ENCODE assay signal across 24 cellular contexts in genomic region chr1:8263806-8264205, GRCh38. TPM values are rescaled to one million over a fixed set of nuclear protein-coding genes. Genes with fewer than 3 reads are reported as not detected.
"Had no signal": no experiment of that assay in that cellular context is flagged by ENCODE, and none has a peak within 500 bp of the region (broad histone marks: within the 10 kb centered on the region; RNA-seq: fewer than 3 reads in every experiment).

No MANE protein-coding gene starts in this region.

- H3K27ac ChIP-seq: brain microvascular endothelial cell, cardiac muscle cell had no signal

- H3K27me3 Mint-ChIP-seq: activated naive CD8-positive, alpha-beta T cell had no signal

- DNase-seq: activated CD4-positive, alpha-beta memory T cell treated with anti-CD3 and anti-CD28 coated beads, Interleukin-2, amount 10 ng/mL, durations not matched to agents 7 days and 5 days; activated CD4-positive, alpha-beta T cell treated with anti-CD3 and anti-CD28 coated beads for 36 hours; activated CD4-positive, alpha-beta T cell treated with anti-CD3 and anti-CD28 coated beads, Interleukin-2, amount 50 U/mL, for 1 hour; activated CD4-positive, CD25-positive, alpha-beta regulatory T cell; activated gamma-delta T cell; activated naive CD4-positive, alpha-beta T cell treated with anti-CD3 and anti-CD28 coated beads for 36 hours; activated T-cell treated with anti-CD3 and anti-CD28 coated beads for 4 hours; activated T-cell treated with anti-CD3 and anti-CD28 coated beads, Interleukin-2, amount 50 U/mL, for 48 hours; amygdala; brain microvascular endothelial cell; MG63; MV-4-11; NCI-H1092 treated with DMSO at 0.1 percent for 48 hours; NCI-H1417 treated with DMSO at 0.1 percent for 48 hours; NCI-H1694 treated with DMSO at 0.1 percent for 48 hours; NCI-H2029 treated with DMSO at 0.1 percent for 48 hours; NCI-H446; NCI-H524; SHP77 treated with DMSO at 0.1 percent for 48 hours had no signal

- H3K27ac Mint-ChIP-seq: activated CD4-positive, alpha-beta memory T cell treated with anti-CD3 and anti-CD28 coated beads, Interleukin-2, amount 10 ng/mL, durations not matched to agents 7 days and 5 days; activated CD4-positive, alpha-beta T cell treated with anti-CD3 and anti-CD28 coated beads for 36 hours; activated naive CD4-positive, alpha-beta T cell treated with anti-CD3 and anti-CD28 coated beads for 36 hours; activated naive CD8-positive, alpha-beta T cell; activated T-helper 17 cell treated with anti-CD3 and anti-CD28 coated beads, Interleukin-2, amount 50 U/mL, for 72 hours; T-helper 1 cell treated with Interleukin-12 subunit alpha and Interleukin-12 subunit beta and Interleukin-4 antibody, amounts not matched to agents 30 μg/mL and 1 μg/mL, for 36 hours had no signal

- H3K4me3 ChIP-seq: cardiac muscle cell, MG63 had no signal

- ATAC-seq: activated CD4-positive, alpha-beta T cell treated with anti-CD3 and anti-CD28 coated beads for 36 hours; activated T-helper 17 cell treated with anti-CD3 and anti-CD28 coated beads, Interleukin-2, amount 50 U/mL, for 72 hours had no signal

- H3K4me1 Mint-ChIP-seq: activated CD4-positive, alpha-beta memory T cell treated with anti-CD3 and anti-CD28 coated beads, Interleukin-2, amount 10 ng/mL, durations not matched to agents 7 days and 5 days; activated CD4-positive, alpha-beta T cell treated with anti-CD3 and anti-CD28 coated beads for 36 hours; activated T-helper 17 cell treated with anti-CD3 and anti-CD28 coated beads, Interleukin-2, amount 50 U/mL, for 72 hours had no signal

- H3K27me3 ChIP-seq: brain microvascular endothelial cell, cardiac muscle cell, MG63 had no signal

- H3K36me3 ChIP-seq: brain microvascular endothelial cell, cardiac muscle cell, MG63 had no signal

- H3K9me3 Mint-ChIP-seq: activated CD4-positive, alpha-beta memory T cell treated with anti-CD3 and anti-CD28 coated beads, Interleukin-2, amount 10 ng/mL, durations not matched to agents 7 days and 5 days; activated naive CD4-positive, alpha-beta T cell treated with anti-CD3 and anti-CD28 coated beads for 36 hours; activated T-helper 17 cell treated with anti-CD3 and anti-CD28 coated beads, Interleukin-2, amount 50 U/mL, for 72 hours; T-helper 1 cell treated with Interleukin-12 subunit alpha and Interleukin-12 subunit beta and Interleukin-4 antibody, amounts not matched to agents 30 μg/mL and 1 μg/mL, for 36 hours had no signal

- H3K4me3 Mint-ChIP-seq: activated CD4-positive, alpha-beta memory T cell treated with anti-CD3 and anti-CD28 coated beads, Interleukin-2, amount 10 ng/mL, durations not matched to agents 7 days and 5 days; activated CD4-positive, alpha-beta T cell treated with anti-CD3 and anti-CD28 coated beads for 36 hours; activated naive CD4-positive, alpha-beta T cell treated with anti-CD3 and anti-CD28 coated beads for 36 hours; activated naive CD8-positive, alpha-beta T cell; activated T-helper 17 cell treated with anti-CD3 and anti-CD28 coated beads, Interleukin-2, amount 50 U/mL, for 72 hours; T-helper 1 cell treated with Interleukin-12 subunit alpha and Interleukin-12 subunit beta and Interleukin-4 antibody, amounts not matched to agents 30 μg/mL and 1 μg/mL, for 36 hours had no signal

- H3K36me3 Mint-ChIP-seq: activated naive CD8-positive, alpha-beta T cell had no signal

- H3K9me3 ChIP-seq: MG63 had no signal

RNA-seq across cellular contexts. Expression of gene SLC45A1, which starts 54.1 kb away (rescaled TPM):
- total RNA-seq: SK-MEL-5 had no signal
